15 cellular contexts compared by ENCODE assay signal in genomic region chr3:107825556-107825955, GRCh38.
"Had no signal": no experiment of that assay in that cellular context is flagged by ENCODE, and none has a peak within 500 bp of the region (broad histone marks: within the 10 kb centered on the region; RNA-seq: fewer than 3 reads in every experiment).

No MANE protein-coding gene starts in this region.

- H3K4me1 ChIP-seq: adrenal gland, parathyroid adenoma had no signal

- H3K4me3 ChIP-seq: adrenal gland, hepatocyte, left ventricle myocardium inferior, mucosa of descending colon, tibial artery had no signal

- H3K27me3 ChIP-seq: adrenal gland, hepatocyte, tibial artery had no signal

- ATAC-seq: mucosa of descending colon; naive thymus-derived CD4-positive, alpha-beta T cell; stimulated activated memory B cell treated with anti-CD40 and anti-IgM and Interleukin-4, amounts not matched to agents 10 μg/mL and 1 μg/mL and 100 μg/mL, for 72 hours; T-cell had no signal

- H3K36me3 ChIP-seq: adrenal gland, left ventricle myocardium inferior, tibial artery had no signal

- H3K27ac ChIP-seq: adrenal gland, hepatocyte, left ventricle myocardium inferior, parathyroid adenoma, tibial artery had no signal

- H3K79me2 ChIP-seq: hepatocyte, parathyroid adenoma had no signal

- DNase-seq: activated CD4-positive, CD25-positive, alpha-beta regulatory T cell treated with anti-CD3 and anti-CD28 coated beads, Interleukin-2, amount 50 U/mL, for 72 hours; activated effector memory CD4-positive, alpha-beta T cell treated with Interleukin-2 at 50 U/mL for 16 hours; adrenal gland; left ventricle myocardium inferior; mucosa of descending colon; naive thymus-derived CD4-positive, alpha-beta T cell; retina; stimulated activated CD4-positive, alpha-beta T cell treated with anti-CD3 and anti-CD28 coated beads, Interleukin-2, amount 100 ng/mL, for 48 hours; T-cell; T-helper 9 cell; tibial artery had no signal

- H2AFZ ChIP-seq: hepatocyte, parathyroid adenoma had no signal

- H3K9ac ChIP-seq: parathyroid adenoma had no signal

- FAIRE-seq: keratinocyte had no signal

- H3K9me3 ChIP-seq: adrenal gland, left ventricle myocardium inferior, mucosa of descending colon, tibial artery had no signal
